8 cellular contexts compared by ENCODE assay signal in genomic region chr12:54358945-54359761, GRCh38. TPM values are rescaled to one million over a fixed set of nuclear protein-coding genes. Genes with fewer than 3 reads are reported as not detected.
DNase-seq lines count a peak whose midpoint lies in the region; ATAC-seq and TF ChIP-seq lines count a peak whose summit lies in the region.

No MANE protein-coding gene starts in this region.

- H3K4me3 ChIP-seq in CD4-positive, CD25-positive, alpha-beta regulatory T cell (ENCODE audit: low read depth, low read length) = peak overlapping the region; percentile 94
- peak overlapping the region; percentile 40 for H3K4me3 ChIP-seq in ectodermal cell (ENCODE audit: insufficient read depth, low read depth, low read length)
- peak overlapping the region; percentile 64 for H3K4me3 ChIP-seq in lower lobe of right lung

- intact Hi-C loops in lower lobe of right lung (cut with DNase I) = no loop called here

- peaks cover 26% of the 10 kb centered on the region for H3K4me1 ChIP-seq in CD4-positive, CD25-positive, alpha-beta regulatory T cell (ENCODE audit: control insufficient read depth, insufficient read depth, low read length, poor library complexity, severe bottlenecking)
- H3K4me1 ChIP-seq in ectodermal cell (ENCODE audit: control insufficient read depth, insufficient read depth, low read length) (peaks cover 62% of the 10 kb centered on the region), lower lobe of right lung (peaks cover 31% of the 10 kb centered on the region)

- H3K9me3 Mint-ChIP-seq in CD4-positive, CD25-positive, alpha-beta regulatory T cell = no peaks in the 10 kb centered on the region

- peak; percentile 98 to 99 for ATAC-seq in CD4-positive, CD25-positive, alpha-beta regulatory T cell (ENCODE audit: low read depth in 2 of 2)
- ATAC-seq in GM19452 (IDR thresholded peaks at IDR 0.05; ENCODE audit: unreplicated experiment) = peak; percentile 99
- ATAC-seq in HG03571 (IDR thresholded peaks at IDR 0.05; ENCODE audit: unreplicated experiment) = peak; percentile 94
- peak; percentile 96 to 97 for ATAC-seq in lower lobe of right lung

- no peak overlapping the region for H3K27ac Mint-ChIP-seq in CD4-positive, CD25-positive, alpha-beta regulatory T cell

- no peaks in the 10 kb centered on the region for H3K27me3 Mint-ChIP-seq in CD4-positive, CD25-positive, alpha-beta regulatory T cell

- no peak for TF ChIP-seq CTCF in lower lobe of right lung (IDR thresholded peaks at IDR 0.05)

- peak overlapping the region; percentile 84 for H3K27ac ChIP-seq in CD4-positive, CD25-positive, alpha-beta regulatory T cell (ENCODE audit: insufficient read depth, low read length, poor library complexity, severe bottlenecking)
- H3K27ac ChIP-seq in ectodermal cell (ENCODE audit: insufficient read depth, low read depth, low read length, poor library complexity, severe bottlenecking) (peak overlapping the region; percentile 93), lower lobe of right lung (peak overlapping the region; percentile 84)

- no peaks in the 10 kb centered on the region for H3K9me3 ChIP-seq in CD4-positive, CD25-positive, alpha-beta regulatory T cell (ENCODE audit: control insufficient read depth in 2 of 2, low read length in 2 of 2)
- H3K9me3 ChIP-seq in ectodermal cell (ENCODE audit: control insufficient read depth, low read length) (no peaks in the 10 kb centered on the region), lower lobe of right lung (no peaks in the 10 kb centered on the region)

- no peaks in the 10 kb centered on the region for H3K27me3 ChIP-seq in CD4-positive, CD25-positive, alpha-beta regulatory T cell (ENCODE audit: control insufficient read depth, insufficient read depth, low read length)
- H3K27me3 ChIP-seq in ectodermal cell (ENCODE audit: control insufficient read depth, insufficient read depth, low read length, poor library complexity, severe bottlenecking) = no peaks in the 10 kb centered on the region
- H3K27me3 ChIP-seq in lower lobe of right lung (ENCODE audit: low read depth) = no peaks in the 10 kb centered on the region

- H3K36me3 Mint-ChIP-seq in CD4-positive, CD25-positive, alpha-beta regulatory T cell = peaks cover 5% of the 10 kb centered on the region

- H3K36me3 ChIP-seq in CD4-positive, CD25-positive, alpha-beta regulatory T cell (ENCODE audit: control insufficient read depth, insufficient read depth, low read length) = no peaks in the 10 kb centered on the region
- H3K36me3 ChIP-seq in ectodermal cell (ENCODE audit: control insufficient read depth, insufficient read depth, low read length) (no peaks in the 10 kb centered on the region), lower lobe of right lung (no peaks in the 10 kb centered on the region)

- H3K4me1 Mint-ChIP-seq in CD4-positive, CD25-positive, alpha-beta regulatory T cell = peaks cover under 1 to 19% (median 6%) of the 10 kb centered on the region in 4 donors

- WGBS in ectodermal cell, 2 experiments = 2% methylated on average over 38 to 40 of the region's 40 CpGs

- peak; percentile 94 to 99 (median 95) for DNase-seq in CD4-positive, CD25-positive, alpha-beta regulatory T cell
- DNase-seq in NCI-H774 (lab: John Stamatoyannopoulos, UW) (peak; percentile 99), lower lobe of right lung (peak; percentile 95)
- peak; percentile 90 to 93 for DNase-seq in activated CD4-positive, alpha-beta T cell treated with anti-CD3 and anti-CD28 coated beads, Interleukin-2, amount 50 U/mL, for 48 hours
- peak; percentile 74 to 92 (median 85) for DNase-seq in stimulated activated CD4-positive, alpha-beta T cell treated with anti-CD3 and anti-CD28 coated beads, TNF-alpha, amount 100 ng/mL, for 1 hour (ENCODE audit: low read depth in 3 of 3, low spot score in 1 of 3)

- no peak overlapping the region for H3K4me3 Mint-ChIP-seq in CD4-positive, CD25-positive, alpha-beta regulatory T cell

RNA-seq across cellular contexts. Expression of gene GPR84, which starts 5.1 kb away (rescaled TPM):
- not detected for total RNA-seq in CD4-positive, CD25-positive, alpha-beta regulatory T cell
- not detected for polyA plus RNA-seq in CD4-positive, CD25-positive, alpha-beta regulatory T cell
- 0.26 TPM for polyA plus RNA-seq in ectodermal cell (2013, experiment 1 of 4)
- 0.12 TPM for polyA plus RNA-seq in ectodermal cell (2013, experiment 2 of 4)
- not detected for polyA plus RNA-seq in ectodermal cell (2013, experiment 3 of 4)
- 0.20 TPM for polyA plus RNA-seq in ectodermal cell (2013, experiment 4 of 4)
- 0.65 TPM for total RNA-seq in lower lobe of right lung

RNA-seq across cellular contexts. Expression of gene ZNF385A, which starts 25.4 kb away (rescaled TPM):
- total RNA-seq in CD4-positive, CD25-positive, alpha-beta regulatory T cell = 0.86 TPM
- under 1 TPM in 2 of 4 donors, not detected in 2; 0.14 to 0.17 TPM for polyA plus RNA-seq in CD4-positive, CD25-positive, alpha-beta regulatory T cell
- 59.3 TPM for polyA plus RNA-seq in ectodermal cell (2013, experiment 1 of 4)
- polyA plus RNA-seq in ectodermal cell (2013, experiment 2 of 4) = 54.5 TPM
- polyA plus RNA-seq in ectodermal cell (2013, experiment 3 of 4) = 48.9 TPM
- polyA plus RNA-seq in ectodermal cell (2013, experiment 4 of 4) = 46.6 TPM
- 28.3 TPM for total RNA-seq in lower lobe of right lung

RNA-seq across cellular contexts. Expression of gene COPZ1, which starts 34.2 kb away (rescaled TPM):
- 65.3 TPM for total RNA-seq in CD4-positive, CD25-positive, alpha-beta regulatory T cell
- polyA plus RNA-seq in CD4-positive, CD25-positive, alpha-beta regulatory T cell = 100 to 1,000 TPM; 151 to 213 (median 168) TPM
- 186 TPM for polyA plus RNA-seq in ectodermal cell (2013, experiment 1 of 4)
- polyA plus RNA-seq in ectodermal cell (2013, experiment 2 of 4) = 199 TPM
- polyA plus RNA-seq in ectodermal cell (2013, experiment 3 of 4) = 131 TPM
- 163 TPM for polyA plus RNA-seq in ectodermal cell (2013, experiment 4 of 4)
- total RNA-seq in lower lobe of right lung = 129 TPM

RNA-seq across cellular contexts. Expression of gene NFE2, which starts 58.3 kb away (rescaled TPM):
- 2.8 TPM for total RNA-seq in CD4-positive, CD25-positive, alpha-beta regulatory T cell
- polyA plus RNA-seq in CD4-positive, CD25-positive, alpha-beta regulatory T cell = under 1 TPM in 1 of 4 donors, not detected in 3; 0.18 TPM
- 5.7 TPM for polyA plus RNA-seq in ectodermal cell (2013, experiment 1 of 4)
- polyA plus RNA-seq in ectodermal cell (2013, experiment 2 of 4) = 5.6 TPM
- 3.6 TPM for polyA plus RNA-seq in ectodermal cell (2013, experiment 3 of 4)
- polyA plus RNA-seq in ectodermal cell (2013, experiment 4 of 4) = 4.4 TPM
- 13.5 TPM for total RNA-seq in lower lobe of right lung

RNA-seq across cellular contexts. Expression of gene ITGA5, which starts 59.9 kb away (rescaled TPM):
- total RNA-seq in CD4-positive, CD25-positive, alpha-beta regulatory T cell = 57.4 TPM
- 10 to 100 TPM; 18.6 to 31.8 (median 23.7) TPM for polyA plus RNA-seq in CD4-positive, CD25-positive, alpha-beta regulatory T cell
- 93.8 TPM for polyA plus RNA-seq in ectodermal cell (2013, experiment 1 of 4)
- polyA plus RNA-seq in ectodermal cell (2013, experiment 2 of 4) = 102 TPM
- 70.6 TPM for polyA plus RNA-seq in ectodermal cell (2013, experiment 3 of 4)
- 73.7 TPM for polyA plus RNA-seq in ectodermal cell (2013, experiment 4 of 4)
- 97.1 TPM for total RNA-seq in lower lobe of right lung

Comparison
In these comparisons a context has a peak if more than half of its experiments do, and no peak if none do; other contexts are left out.
1. Peak in every context shown above with its lines: DNase-seq, ATAC-seq, H3K4me3 ChIP-seq and H3K27ac ChIP-seq.
2. H3K4me3 ChIP-seq: peak in every context shown above with its lines; median percentile 94 in CD4-positive, CD25-positive, alpha-beta regulatory T cell; 64 in lower lobe of right lung; 40 in ectodermal cell.
3. RNA of gene ZNF385A, which starts 25.4 kb away (total RNA-seq): 28.3 TPM in lower lobe of right lung (single experiment); 0.86 TPM in CD4-positive, CD25-positive, alpha-beta regulatory T cell (single experiment); every median in the first group is over 10 times any median in the second.